In genomic region chr2:195559431-195559914, GRCh38 we compare ENCODE assay signal across 8 cellular contexts.
DNase-seq lines count a peak whose midpoint lies in the region; ATAC-seq and TF ChIP-seq lines count a peak whose summit lies in the region.

No MANE protein-coding gene starts in this region.

- in situ Hi-C loops in astrocyte of the spinal cord (cut with HindIII; ENCODE audit: low sequenced_read_pairs): no loop called here

- ATAC-seq in GM19328 (IDR thresholded peaks at IDR 0.05; ENCODE audit: unreplicated experiment) (peak; percentile 78), HG03432 (IDR thresholded peaks at IDR 0.05; ENCODE audit: unreplicated experiment) (peak; percentile 87)

- no peaks in the 10 kb centered on the region for H3K36me3 ChIP-seq in breast epithelium

- H3K27ac ChIP-seq in breast epithelium: no peak overlapping the region

- H3K4me1 ChIP-seq in breast epithelium: no peaks in the 10 kb centered on the region

- DNase-seq in Ammon's horn (ENCODE audit: low spot score) (peak; percentile 43), T-helper 2 cell (peak in 4 of 5 experiments; percentile 54 to 99 (median 74)), astrocyte of the spinal cord (ENCODE audit: low read depth, low spot score) (peak; percentile 89), non-pigmented ciliary epithelial cell (ENCODE audit: low read depth) (peak; percentile 98), middle frontal gyrus (ENCODE audit: extremely low spot score, low spot score) (no peak), breast epithelium (ENCODE audit: low spot score in 2 of 2) (no peak)

- TF ChIP-seq CTCF in astrocyte of the spinal cord (IDR thresholded peaks at IDR 0.05; ENCODE audit: low read depth, low read length) (no peak), breast epithelium (IDR thresholded peaks at IDR 0.05) (no peak)

- no peaks in the 10 kb centered on the region for H3K9me3 ChIP-seq in breast epithelium

- no peak for TF ChIP-seq POLR2A in breast epithelium (IDR thresholded peaks at IDR 0.05)

- no peaks in the 10 kb centered on the region for H3K27me3 ChIP-seq in breast epithelium

- H3K4me3 ChIP-seq in astrocyte of the spinal cord (ENCODE audit: low read depth, low read length): no peak overlapping the region
- H3K4me3 ChIP-seq in breast epithelium: no peak overlapping the region

- intact Hi-C loops in breast epithelium (cut with DNase I; ENCODE audit: low total_unique reads): no loop called here

Comparison
In these comparisons a context has a peak if more than half of its experiments do, and no peak if none do; other contexts are left out.
1. DNase-seq: peak in Ammon's horn (single experiment), T-helper 2 cell (4 of 5), astrocyte of the spinal cord (single experiment) and non-pigmented ciliary epithelial cell (single experiment); none in middle frontal gyrus (single experiment) and breast epithelium (0 of 2).